In the genomic region with DNA sequence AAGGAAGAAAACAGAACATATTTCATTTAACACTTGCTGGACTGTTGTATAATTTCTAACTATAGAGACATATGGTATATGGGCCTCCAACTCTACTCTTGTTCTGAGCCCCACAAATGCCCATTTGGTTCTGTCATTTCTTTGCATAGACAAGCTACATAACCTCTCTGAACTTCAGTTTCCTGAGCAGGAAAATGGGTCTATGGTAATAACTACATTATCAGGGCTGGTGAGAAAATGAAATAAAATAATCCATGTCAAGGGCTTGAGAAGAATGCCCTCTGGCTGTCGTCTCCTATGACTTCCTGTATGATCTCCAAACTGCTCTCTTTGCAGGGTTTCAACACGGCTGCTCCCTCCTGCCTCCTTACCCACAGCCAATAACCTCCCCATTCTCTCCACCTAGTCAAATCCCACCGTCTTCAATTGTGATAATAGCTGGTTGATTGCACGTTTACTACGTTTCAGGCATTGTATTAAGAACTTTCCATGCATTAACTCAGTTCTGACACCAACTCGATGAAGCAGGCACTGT, we compare ENCODE assay signal across 1 cellular context.
TF ChIP-seq lines count a peak whose summit lies in the region.

No MANE protein-coding gene starts in this region.

TF ChIP-seq in K562, 482 proteins besides CTCF, POLR2A, EP300 and RAD21:
- no peak for TF ChIP-seq C11orf30 (IDR thresholded peaks at IDR 0.05; ENCODE audit: low read depth)
- no peak for TF ChIP-seq TSC22D4 (tag; IDR thresholded peaks at IDR 0.05)
- TF ChIP-seq, protein P1, sequence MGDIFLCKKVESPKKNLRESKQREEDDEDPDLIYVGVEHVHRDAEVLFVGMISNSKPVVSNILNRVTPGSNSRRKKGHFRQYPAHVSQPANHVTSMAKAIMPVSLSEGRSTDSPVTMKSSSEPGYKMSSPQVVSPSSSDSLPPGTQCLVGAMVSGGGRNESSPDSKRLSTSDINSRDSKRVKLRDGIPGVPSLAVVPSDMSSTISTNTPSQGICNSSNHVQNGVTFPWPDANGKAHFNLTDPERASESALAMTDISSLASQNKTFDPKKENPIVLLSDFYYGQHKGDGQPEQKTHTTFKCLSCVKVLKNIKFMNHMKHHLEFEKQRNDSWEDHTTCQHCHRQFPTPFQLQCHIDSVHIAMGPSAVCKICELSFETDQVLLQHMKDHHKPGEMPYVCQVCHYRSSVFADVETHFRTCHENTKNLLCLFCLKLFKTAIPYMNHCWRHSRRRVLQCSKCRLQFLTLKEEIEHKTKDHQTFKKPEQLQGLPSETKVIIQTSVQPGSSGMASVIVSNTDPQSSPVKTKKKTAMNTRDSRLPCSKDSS (IDR thresholded peaks at IDR 0.05; ENCODE audit: low read depth, partially characterized antibody) = no peak
- TF ChIP-seq BRF1 (IDR thresholded peaks at IDR 0.05; ENCODE audit: borderline replicate concordance, extremely low read depth, insufficient read length) = no peak
- TF ChIP-seq ETV6 (IDR thresholded peaks at IDR 0.05; ENCODE audit: borderline replicate concordance in 1 of 2, low read depth in 2 of 2, low read length in 1 of 2) = no peak
- no peak for TF ChIP-seq ETV6 (CRISPR knock-in tag; IDR thresholded peaks at IDR 0.05; ENCODE audit: borderline replicate concordance)
- TF ChIP-seq, protein P2, sequence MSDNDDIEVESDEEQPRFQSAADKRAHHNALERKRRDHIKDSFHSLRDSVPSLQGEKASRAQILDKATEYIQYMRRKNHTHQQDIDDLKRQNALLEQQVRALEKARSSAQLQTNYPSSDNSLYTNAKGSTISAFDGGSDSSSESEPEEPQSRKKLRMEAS (CRISPR knock-in tag; IDR thresholded peaks at IDR 0.05) = no peak
- TF ChIP-seq CSDE1 (IDR thresholded peaks at IDR 0.05) = no peak
- TF ChIP-seq SNIP1 (IDR thresholded peaks at IDR 0.05; ENCODE audit: low read depth) = no peak
- TF ChIP-seq TARDBP (IDR thresholded peaks at IDR 0.05) = no peak
- no peak for TF ChIP-seq ZFP30 (CRISPR knock-in tag; IDR thresholded peaks at IDR 0.05; ENCODE audit: borderline replicate concordance)
- no peak for TF ChIP-seq NFIC (IDR thresholded peaks at IDR 0.05)
